Comparison of ENCODE assay signal across 30 cellular contexts in genomic region chr22:33025675-33026074, GRCh38. TPM values are rescaled to one million over a fixed set of nuclear protein-coding genes. Genes with fewer than 3 reads are reported as not detected.
DNase-seq lines count a peak whose midpoint lies in the region; ATAC-seq, FAIRE-seq and TF ChIP-seq lines count a peak whose summit lies in the region.
"Had no signal": no experiment of that assay in that cellular context is flagged by ENCODE, and none has a peak within 500 bp of the region (broad histone marks: within the 10 kb centered on the region; RNA-seq: fewer than 3 reads in every experiment).

No MANE protein-coding gene starts in this region.

- no peak overlapping the region for H3K9ac ChIP-seq in H1 (replicated peaks in 1 of 4; ENCODE audit: extremely low read depth in 1 of 4, low read depth in 3 of 4, low read length in 3 of 4)
- H3K9ac ChIP-seq: BLaER1 had no signal

- no peak overlapping the region for H2BK5ac ChIP-seq in H1 (ENCODE audit: low read depth, low read length)

- CTCF ChIA-PET in WTC11 (lab: Charles Lee), result interaction anchor here (0.7 kb wide), 1 partner anchor 213 kb away, joined by 3 read pairs; no protein-coding TSS in a partner anchor
- CTCF ChIA-PET in H1 (lab: Charles Lee; ENCODE audit: partially characterized antibody), result interaction anchor here (1.2 to 3.3 kb wide), 7 partner anchors 17 to 184 kb away, joined by 3 to 12 read pairs (median 3); partner anchors contain the start of gene SYN3

- H3K4me3 Mint-ChIP-seq in WTC11 (no peak overlapping the region), type B pancreatic cell (no peak overlapping the region)
- H3K4me3 Mint-ChIP-seq: CD14-positive monocyte; CD4-positive, alpha-beta memory T cell; CD4-positive, CD25-positive, alpha-beta regulatory T cell; CD8-positive, alpha-beta memory T cell had no signal

- H3K14ac ChIP-seq in H1 (ENCODE audit: insufficient read length), result no peak overlapping the region

- H2AK5ac ChIP-seq in H1 (ENCODE audit: low read depth, low read length), result no peak overlapping the region

- H3K4me3 ChIP-seq in right atrium auricular region (no peak overlapping the region), H1 (ENCODE audit: extremely low read depth in 1 of 4, insufficient read depth in 2 of 4, low read depth in 3 of 4, low read length in 4 of 4) (no peak overlapping the region)
- H3K4me3 ChIP-seq: BLaER1, GM12878 had no signal

- DNase-seq in right atrium auricular region (ENCODE audit: low spot score) (peak; percentile 42), Right ventricle myocardium superior (no peak), WTC11 (ENCODE audit: low spot score) (no peak), H1 (ENCODE audit: low read depth in 1 of 2, low spot score in 2 of 2) (no peak), type B pancreatic cell (ENCODE audit: extremely low spot score, unreplicated experiment) (peak; percentile 42), HPDE6-E6E7 (ENCODE audit: extremely low spot score) (no peak), RKO (ENCODE audit: low spot score) (no peak)
- DNase-seq: ACHN; BE2C; C1 segment of cervical spinal cord; CD4-positive, alpha-beta memory T cell; CD4-positive, CD25-positive, alpha-beta regulatory T cell; CD8-positive, alpha-beta memory T cell; COR-L47; DMS 273 treated with DMSO at 0.1 percent for 48 hours; DMS153; DMS53; DMS79; DND-41; EL; GDM1 had no signal

- no peak overlapping the region for H2BK120ac ChIP-seq in H1 (replicated peaks; ENCODE audit: low read depth, low read length)

- no peak for TF ChIP-seq RAD21 in H1 (IDR thresholded peaks at IDR 0.05 in 1 of 2, conservative IDR thresholded peaks at IDR 0.05 in 1 of 2; ENCODE audit: low read depth in 2 of 2, low read length in 2 of 2)

- H3K4me2 ChIP-seq in H1 (ENCODE audit: insufficient read depth in 1 of 2, low read depth in 2 of 2, low read length in 2 of 2), result no peak overlapping the region
- H3K4me2 ChIP-seq: BLaER1 had no signal

- no peak overlapping the region for H3K18ac ChIP-seq in H1 (ENCODE audit: extremely low read depth, low read length)

- peaks cover 0 to 34% of the 10 kb centered on the region in 2 experiments; a peak in 2 of 4 replicates for H3K79me2 ChIP-seq in H1 (ENCODE audit: control insufficient read depth in 1 of 2, insufficient read depth in 2 of 2, low read length in 2 of 2)

- WGBS in H1 (ENCODE audit: extremely low coverage in 1 of 2, insufficient coverage in 1 of 2, insufficient read length in 1 of 2, insufficient replicate concordance in 2 of 2, low coverage in 1 of 2, low lambda C conversion rate in 2 of 2, missing lambda C conversion rate in 1 of 2), 2 experiments, result 84% methylated on average over 2 of the region's 2 CpGs; no CpG with 5 or more reads in 1 of the 2 experiments

- peaks cover 21 to 24% of the 10 kb centered on the region in 2 experiments for H4K20me1 ChIP-seq in H1 (replicated peaks in 1 of 2; ENCODE audit: control insufficient read depth in 1 of 2, insufficient read depth in 2 of 2, low read length in 2 of 2)
- H4K20me1 ChIP-seq: BLaER1 had no signal

- H3K27me3 ChIP-seq in right atrium auricular region (no peaks in the 10 kb centered on the region), H1 (replicated peaks in 1 of 4; ENCODE audit: control insufficient read depth in 3 of 4, extremely low read depth in 1 of 4, insufficient read depth in 3 of 4, low read length in 3 of 4) (no peaks in the 10 kb centered on the region)
- H3K27me3 ChIP-seq: BE2C, BLaER1 had no signal

- H4K91ac ChIP-seq in H1 (replicated peaks; ENCODE audit: insufficient read length, low read length), result no peak overlapping the region

- H3K9me3 ChIP-seq in right atrium auricular region (no peaks in the 10 kb centered on the region), H1 (ENCODE audit: insufficient read depth in 2 of 2, low read depth in 1 of 2, low read length in 1 of 2) (no peaks in the 10 kb centered on the region)
- H3K9me3 ChIP-seq: BE2C, BLaER1 had no signal

- no peak overlapping the region for H4K8ac ChIP-seq in H1 (ENCODE audit: extremely low read depth, insufficient read depth, low read length)

- H2BK20ac ChIP-seq in H1 (ENCODE audit: low read length), result no peak overlapping the region

- H3K4me1 ChIP-seq in right atrium auricular region (no peaks in the 10 kb centered on the region), H1 (replicated peaks in 1 of 4; ENCODE audit: control insufficient read depth in 3 of 4, insufficient read depth in 4 of 4, low read length in 3 of 4) (peaks cover 0 to 5% (median 0%) of the 10 kb centered on the region in 4 experiments; a peak in 3 of 7 replicates)
- H3K4me1 ChIP-seq: BE2C had no signal

- intact Hi-C loops in Right ventricle myocardium superior (cut with DNase I), result no loop called here

- H3K36me3 Mint-ChIP-seq in WTC11, result peaks cover 2% of the 10 kb centered on the region
- H3K36me3 Mint-ChIP-seq in type B pancreatic cell, result peaks cover 4% of the 10 kb centered on the region
- H3K36me3 Mint-ChIP-seq: CD14-positive monocyte; CD4-positive, alpha-beta memory T cell; CD4-positive, CD25-positive, alpha-beta regulatory T cell; CD8-positive, alpha-beta memory T cell had no signal

- no peak overlapping the region for H3K56ac ChIP-seq in H1 (replicated peaks; ENCODE audit: insufficient read length, low read depth, low read length)

- H3K4ac ChIP-seq in H1 (replicated peaks; ENCODE audit: insufficient read length, low read depth, low read length), result no peak overlapping the region

- no peaks in the 10 kb centered on the region for H3K23me2 ChIP-seq in H1 (ENCODE audit: low read depth, low read length)

- H2AFZ ChIP-seq in H1 (ENCODE audit: low read length), result no peak overlapping the region

- no peak overlapping the region for H4K5ac ChIP-seq in H1 (ENCODE audit: insufficient read length, low read depth, low read length)

- no peaks in the 10 kb centered on the region for H3K36me3 ChIP-seq in right atrium auricular region
- peaks cover 0 to 8% (median 1%) of the 10 kb centered on the region in 4 experiments; a peak in 3 of 8 replicates for H3K36me3 ChIP-seq in H1 (ENCODE audit: control insufficient read depth in 2 of 4, insufficient read depth in 4 of 4, low read length in 3 of 4)
- H3K36me3 ChIP-seq: BE2C, BLaER1 had no signal

- H3K27ac ChIP-seq in right atrium auricular region (no peak overlapping the region), H1 (ENCODE audit: low read depth, low read length) (no peak overlapping the region)
- H3K27ac ChIP-seq: 22Rv1, BLaER1 had no signal

- ATAC-seq in Right ventricle myocardium superior (ENCODE audit: poor library complexity) (no peak), WTC11 (no peak), HG02763 (IDR thresholded peaks at IDR 0.05; ENCODE audit: unreplicated experiment) (no peak)
- ATAC-seq: GM12878 had no signal

- no peak for TF ChIP-seq CTCF in right atrium auricular region (IDR thresholded peaks at IDR 0.05)
- TF ChIP-seq CTCF in WTC11 (IDR thresholded peaks at IDR 0.05), result no peak
- TF ChIP-seq CTCF in H1 (IDR thresholded peaks at IDR 0.05; ENCODE audit: control extremely low read depth in 1 of 3, insufficient read depth in 1 of 3, low read depth in 1 of 3, low read length in 3 of 3), result no peak
- no peak for TF ChIP-seq CTCF in type B pancreatic cell (conservative IDR thresholded peaks at IDR 0.05)

- no peak for FAIRE-seq in H1 (lab: Jason Lieb, UNC)
- FAIRE-seq: GM12878, GM12892, GM18507 had no signal

- H3K79me1 ChIP-seq in H1 (ENCODE audit: low read depth, low read length), result peaks cover 12% of the 10 kb centered on the region

- no peaks in the 10 kb centered on the region for H3K9me3 Mint-ChIP-seq in WTC11
- no peaks in the 10 kb centered on the region for H3K9me3 Mint-ChIP-seq in type B pancreatic cell

- no peak overlapping the region for H2BK15ac ChIP-seq in H1 (ENCODE audit: low read length)

- POLR2A ChIA-PET in WTC11 (lab: Charles Lee) (no interaction called here), H1 (lab: Charles Lee; ENCODE audit: partially characterized antibody) (interaction anchor here (0.9 to 1.5 kb wide), 2 partner anchors 12 to 14 kb away, joined by 3 to 4 read pairs; no protein-coding TSS in a partner anchor)

- H3K27me3 Mint-ChIP-seq in WTC11 (ENCODE audit: low read depth) (no peaks in the 10 kb centered on the region), type B pancreatic cell (peaks cover 19% of the 10 kb centered on the region)
- H3K27me3 Mint-ChIP-seq: CD4-positive, CD25-positive, alpha-beta regulatory T cell had no signal

- H3K23ac ChIP-seq in H1 (ENCODE audit: insufficient read length), result no peak overlapping the region

- TF ChIP-seq EP300 in H1 (IDR thresholded peaks at IDR 0.05; ENCODE audit: borderline replicate concordance in 1 of 2, low read depth in 2 of 2, low read length in 2 of 2), result no peak

- TF ChIP-seq POLR2A in H1 (IDR thresholded peaks at IDR 0.05; ENCODE audit: control extremely low read depth in 1 of 2, low read depth in 2 of 2, low read length in 2 of 2), result no peak

- H3K27ac Mint-ChIP-seq in WTC11 (no peak overlapping the region), type B pancreatic cell (no peak overlapping the region)
- H3K27ac Mint-ChIP-seq: CD14-positive monocyte; CD4-positive, alpha-beta memory T cell; CD4-positive, CD25-positive, alpha-beta regulatory T cell; CD8-positive, alpha-beta memory T cell had no signal

- H3K4me1 Mint-ChIP-seq in WTC11 (peaks cover 20% of the 10 kb centered on the region), type B pancreatic cell (ENCODE audit: unreplicated experiment) (peaks cover 8% of the 10 kb centered on the region)
- H3K4me1 Mint-ChIP-seq: CD14-positive monocyte; CD4-positive, alpha-beta memory T cell; CD4-positive, CD25-positive, alpha-beta regulatory T cell; CD8-positive, alpha-beta memory T cell had no signal

- H2BK12ac ChIP-seq in H1 (ENCODE audit: low read depth, low read length), result no peak overlapping the region

TF ChIP-seq in H1, 55 proteins besides CTCF, POLR2A, EP300 and RAD21 (continues in another document):
- TF ChIP-seq MAX (IDR thresholded peaks at IDR 0.05), result no peak

RNA-seq across cellular contexts. Expression of gene SYN3, which starts 32.5 kb away (rescaled TPM):
- total RNA-seq in right atrium auricular region (under 1 TPM; 0.44 to 0.51 TPM), Right ventricle myocardium superior (0.40 TPM), WTC11 (2021) (17.9 to 21.8 TPM (median 18.9 TPM) in 3 replicates), type B pancreatic cell (ENCODE audit: low replicate concordance) (1.9 and 3.9 TPM in 2 replicates)
- 20.4 and 21.8 TPM in 2 replicates for total RNA-seq in H1 (2021; fragmentation: NEBNext Ultra II Directional; extraction: Animal tissue kit (Norgen Biotek cat#: 25700))
- 12.0 and 20.3 TPM in 2 replicates for polyA plus RNA-seq in H1 (2011; rRNA removed)
- 8.6 TPM for polyA plus RNA-seq in H1 (2011; cell fraction: cytosol; rRNA removed)
- polyA plus RNA-seq in H1 (2011; cell fraction: nucleus; rRNA removed), result 48.1 TPM
- polyA plus RNA-seq in H1 (2012, experiment 1 of 2), result 10.1 to 16.8 TPM (median 13.1 TPM) in 4 replicates
- polyA plus RNA-seq in H1 (2012, experiment 2 of 2), result 5.4 TPM
- polyA plus RNA-seq in H1 (2013, experiment 1 of 2), result 5.1 TPM
- polyA plus RNA-seq in H1 (2013, experiment 2 of 2), result 4.9 TPM
- 61.7 and 77.8 TPM in 2 replicates for polyA minus RNA-seq in H1 (2011; rRNA and poly(A)+ RNA removed)
- polyA minus RNA-seq in H1 (2011; cell fraction: cytosol; rRNA and poly(A)+ RNA removed), result 21.0 TPM
- 156 TPM for polyA minus RNA-seq in H1 (2011; cell fraction: nucleus; rRNA and poly(A)+ RNA removed)
- total RNA-seq: CD4-positive, alpha-beta memory T cell; CD4-positive, CD25-positive, alpha-beta regulatory T cell; CD8-positive, alpha-beta memory T cell; G401; GM12878 had no signal
- polyA plus RNA-seq: AG04450; CD14-positive monocyte; CD4-positive, alpha-beta memory T cell; CD4-positive, CD25-positive, alpha-beta regulatory T cell; CD8-positive, alpha-beta memory T cell; GM12878 had no signal

Comparison
In these comparisons a context has a peak if more than half of its experiments do, and no peak if none do; other contexts are left out.
1. DNase-seq: peak in right atrium auricular region (single experiment) and type B pancreatic cell (single experiment); none in Right ventricle myocardium superior (single experiment), WTC11 (single experiment), H1 (0 of 2), HPDE6-E6E7 (single experiment) and RKO (single experiment).